23 cellular contexts compared by ENCODE assay signal in genomic region chr16:321532-321931, GRCh38. TPM values are rescaled to one million over a fixed set of nuclear protein-coding genes. Genes with fewer than 3 reads are reported as not detected.
DNase-seq lines count a peak whose midpoint lies in the region; ATAC-seq and TF ChIP-seq lines count a peak whose summit lies in the region.
"Had no signal": no experiment of that assay in that cellular context is flagged by ENCODE, and none has a peak within 500 bp of the region (broad histone marks: within the 10 kb centered on the region; RNA-seq: fewer than 3 reads in every experiment).

No MANE protein-coding gene starts in this region.

- H3K27ac ChIP-seq in cardiac muscle cell (peak overlapping the region; percentile 35), endodermal cell (ENCODE audit: low read depth, low read length) (no peak overlapping the region)
- H3K27ac ChIP-seq in CD8-positive, alpha-beta memory T cell (ENCODE audit: low read depth, low read length) = no peak overlapping the region
- H3K27ac ChIP-seq: GM23248 had no signal

- 86 to 90% methylated on average over 8 to 9 of the region's 9 CpGs for WGBS in endodermal cell (ENCODE audit: insufficient coverage in 1 of 2, insufficient read length in 1 of 2), 2 experiments

- DNase-seq in cardiac muscle cell (ENCODE audit: low read depth in 1 of 2, low spot score in 1 of 2) (no peak), cardiac septum (ENCODE audit: low spot score) (no peak), neural crest cell (ENCODE audit: low read depth, low spot score) (no peak), endodermal cell (no peak), sciatic nerve (ENCODE audit: low spot score) (no peak), NCI-H1105 (lab: John Stamatoyannopoulos, UW) (no peak)
- DNase-seq in CD8-positive, alpha-beta memory T cell = no peak
- no peak for DNase-seq in central memory CD8-positive, alpha-beta T cell (ENCODE audit: low spot score in 2 of 2)
- DNase-seq: COR-L47, DMS 273 treated with DMSO at 0.1 percent for 48 hours, DND-41, GDM1, GM23248, HCEC 1CT, NCI-H1417, NCI-H187, NCI-H2107, NCI-H510A, NCI-H748 treated with DMSO at 0.1 percent for 48 hours, OCI-M1, RPMI8226 had no signal

- peaks cover 59 to 80% (median 61%) of the 10 kb centered on the region in 3 donors for H3K4me1 Mint-ChIP-seq in CD8-positive, alpha-beta memory T cell
- H3K4me1 Mint-ChIP-seq in central memory CD8-positive, alpha-beta T cell = peaks cover 62% of the 10 kb centered on the region
- H3K4me1 Mint-ChIP-seq in neural crest cell = peaks cover 18% of the 10 kb centered on the region
- H3K4me1 Mint-ChIP-seq in endodermal cell = peaks cover 27% of the 10 kb centered on the region

- H3K4me1 ChIP-seq in cardiac muscle cell (ENCODE audit: low read depth) = peaks cover 2% of the 10 kb centered on the region
- H3K4me1 ChIP-seq in CD8-positive, alpha-beta memory T cell (ENCODE audit: insufficient read depth, low read length) = peaks cover 53% of the 10 kb centered on the region
- H3K4me1 ChIP-seq in endodermal cell (ENCODE audit: control insufficient read depth, insufficient read depth, low read length) = no peaks in the 10 kb centered on the region

- H3K36me3 ChIP-seq in cardiac muscle cell = no peaks in the 10 kb centered on the region
- H3K36me3 ChIP-seq in CD8-positive, alpha-beta memory T cell (ENCODE audit: insufficient read depth, low read length) = peaks cover 17% of the 10 kb centered on the region
- H3K36me3 ChIP-seq in endodermal cell (ENCODE audit: control insufficient read depth, insufficient read depth, low read length) = peaks cover 24% of the 10 kb centered on the region

- no peaks in the 10 kb centered on the region for H3K27me3 ChIP-seq in cardiac muscle cell
- no peaks in the 10 kb centered on the region for H3K27me3 ChIP-seq in CD8-positive, alpha-beta memory T cell (ENCODE audit: insufficient read depth, low read length, poor library complexity, severe bottlenecking)
- H3K27me3 ChIP-seq in endodermal cell (ENCODE audit: control insufficient read depth, insufficient read depth, low read length, poor library complexity, severe bottlenecking) = no peaks in the 10 kb centered on the region

- POLR2A ChIA-PET in CD8-positive, alpha-beta memory T cell (lab: Charles Lee) = interaction anchor here (1.2 kb wide), 1 partner anchor 31 kb away, joined by 3 read pairs; the partner anchor contains the start of gene AXIN1

- H3K4me3 ChIP-seq in cardiac muscle cell (no peak overlapping the region), endodermal cell (ENCODE audit: low read length) (no peak overlapping the region)
- no peak overlapping the region for H3K4me3 ChIP-seq in CD8-positive, alpha-beta memory T cell (ENCODE audit: low read length)
- H3K4me3 ChIP-seq: GM23248, K562 had no signal

- H3K4me3 Mint-ChIP-seq in CD8-positive, alpha-beta memory T cell = peak overlapping the region in 3 of 7 donors; percentile 35 to 60 (median 47)
- no peak overlapping the region for H3K4me3 Mint-ChIP-seq in central memory CD8-positive, alpha-beta T cell
- H3K4me3 Mint-ChIP-seq in neural crest cell = no peak overlapping the region
- H3K4me3 Mint-ChIP-seq in endodermal cell = no peak overlapping the region

- no peaks in the 10 kb centered on the region for H3K9me3 Mint-ChIP-seq in CD8-positive, alpha-beta memory T cell
- no peaks in the 10 kb centered on the region for H3K9me3 Mint-ChIP-seq in central memory CD8-positive, alpha-beta T cell
- H3K9me3 Mint-ChIP-seq in neural crest cell = no peaks in the 10 kb centered on the region
- H3K9me3 Mint-ChIP-seq in endodermal cell = no peaks in the 10 kb centered on the region

- CTCF ChIA-PET in CD8-positive, alpha-beta memory T cell (lab: Charles Lee) = interaction anchor here (1.0 to 1.2 kb wide), 2 partner anchors 15 to 41 kb away, joined by 3 read pairs; no protein-coding TSS in a partner anchor

- peak overlapping the region in 5 of 8 donors; percentile 79 to 94 (median 93) for H3K27ac Mint-ChIP-seq in CD8-positive, alpha-beta memory T cell
- H3K27ac Mint-ChIP-seq in central memory CD8-positive, alpha-beta T cell (ENCODE audit: low read depth) = peak overlapping the region; percentile 84
- H3K27ac Mint-ChIP-seq in neural crest cell (ENCODE audit: unreplicated experiment) (peak overlapping the region; percentile 75), endodermal cell (no peak overlapping the region)

- no peak for ATAC-seq in central memory CD8-positive, alpha-beta T cell (replicated peaks; ENCODE audit: extremely low read depth, poor library complexity, severe bottlenecking)
- no peak for ATAC-seq in sciatic nerve
- ATAC-seq: K562 had no signal

- peaks cover 0 to 10% of the 10 kb centered on the region in 2 donors for H3K27me3 Mint-ChIP-seq in CD8-positive, alpha-beta memory T cell
- H3K27me3 Mint-ChIP-seq in central memory CD8-positive, alpha-beta T cell = no peaks in the 10 kb centered on the region
- H3K27me3 Mint-ChIP-seq in neural crest cell (ENCODE audit: low read depth) (no peaks in the 10 kb centered on the region), endodermal cell (ENCODE audit: insufficient read depth) (no peaks in the 10 kb centered on the region)

- H3K9me3 ChIP-seq in cardiac muscle cell (ENCODE audit: low read depth) = no peaks in the 10 kb centered on the region
- H3K9me3 ChIP-seq in CD8-positive, alpha-beta memory T cell (ENCODE audit: low read length) = no peaks in the 10 kb centered on the region
- no peaks in the 10 kb centered on the region for H3K9me3 ChIP-seq in endodermal cell (ENCODE audit: control insufficient read depth, low read length)

- TF ChIP-seq CTCF in cardiac muscle cell (IDR thresholded peaks at IDR 0.05; ENCODE audit: low read depth, low read length) (no peak), neural crest cell (conservative IDR thresholded peaks at IDR 0.05) (no peak), endodermal cell (conservative IDR thresholded peaks at IDR 0.05) (no peak)

- H3K9ac ChIP-seq in endodermal cell (ENCODE audit: extremely low read depth, low read length, poor library complexity, severe bottlenecking) = no peak overlapping the region
- H3K9ac ChIP-seq: GM23248 had no signal

- intact Hi-C loops in cardiac septum (cut with DNase I) = no loop called here
- intact Hi-C loops in sciatic nerve (cut with DNase I) = no loop called here

- H3K36me3 Mint-ChIP-seq in CD8-positive, alpha-beta memory T cell = peaks cover 0 to 34% (median 2%) of the 10 kb centered on the region in 3 donors
- peaks cover 18% of the 10 kb centered on the region for H3K36me3 Mint-ChIP-seq in central memory CD8-positive, alpha-beta T cell (ENCODE audit: insufficient read depth)
- H3K36me3 Mint-ChIP-seq in neural crest cell (ENCODE audit: low read depth) (no peaks in the 10 kb centered on the region), endodermal cell (ENCODE audit: low read depth) (peaks cover 20% of the 10 kb centered on the region)

RNA-seq across cellular contexts. Expression of gene AXIN1, which starts 31.0 kb away (rescaled TPM):
- total RNA-seq in cardiac muscle cell (29.1 and 49.7 TPM in 2 replicates), cardiac septum (13.5 TPM), neural crest cell (36.4 and 38.2 TPM in 2 replicates), endodermal cell (10 to 100 TPM; 36.5 to 37.3 TPM), sciatic nerve (20.1 TPM)
- 16.5 and 25.4 TPM in 2 replicates for polyA plus RNA-seq in cardiac muscle cell
- 10 to 100 TPM; 24.7 to 26.3 TPM for total RNA-seq in CD8-positive, alpha-beta memory T cell
- polyA plus RNA-seq in CD8-positive, alpha-beta memory T cell = 6.9 TPM
- polyA plus RNA-seq in endodermal cell (2013, experiment 1 of 2) = 23.7 TPM
- polyA plus RNA-seq in endodermal cell (2013, experiment 2 of 2) = 22.3 TPM

RNA-seq across cellular contexts. Expression of gene PDIA2, which starts 38.6 kb away (rescaled TPM):
- total RNA-seq in cardiac muscle cell = 0.78 and 3.2 TPM in 2 replicates
- polyA plus RNA-seq in cardiac muscle cell = 1.7 and 4.6 TPM in 2 replicates
- 0.81 TPM for total RNA-seq in cardiac septum
- not detected for total RNA-seq in CD8-positive, alpha-beta memory T cell
- not detected for polyA plus RNA-seq in CD8-positive, alpha-beta memory T cell
- total RNA-seq in neural crest cell = 1.4 and 2.1 TPM in 2 replicates
- total RNA-seq in endodermal cell = 1 to 10 TPM; 2.9 to 9.9 TPM
- polyA plus RNA-seq in endodermal cell (2013, experiment 1 of 2) = 3.8 TPM
- polyA plus RNA-seq in endodermal cell (2013, experiment 2 of 2) = 2.4 TPM
- 0.85 TPM for total RNA-seq in sciatic nerve
- total RNA-seq: GM23248 had no signal
- polyA plus RNA-seq: BJ, GM23248 had no signal

RNA-seq across cellular contexts. Expression of gene ARHGDIG, which starts 41.1 kb away (rescaled TPM):
- 5.8 and 6.5 TPM in 2 replicates for total RNA-seq in cardiac muscle cell
- polyA plus RNA-seq in cardiac muscle cell = 3.1 and 9.6 TPM in 2 replicates
- 2.8 TPM for total RNA-seq in cardiac septum
- not detected for total RNA-seq in CD8-positive, alpha-beta memory T cell
- not detected for polyA plus RNA-seq in CD8-positive, alpha-beta memory T cell
- 2.0 and 3.0 TPM in 2 replicates for total RNA-seq in neural crest cell
- 10 to 100 TPM in 1 of 2 donors, 1 to 10 TPM in 1; 6.8 to 19.2 TPM for total RNA-seq in endodermal cell
- 4.6 TPM for polyA plus RNA-seq in endodermal cell (2013, experiment 1 of 2)
- polyA plus RNA-seq in endodermal cell (2013, experiment 2 of 2) = 3.8 TPM
- total RNA-seq in sciatic nerve = 0.94 TPM

RNA-seq across cellular contexts. Expression of gene RGS11, which starts 45.8 kb away (rescaled TPM):
- 6.6 and 14.8 TPM in 2 replicates for total RNA-seq in cardiac muscle cell
- polyA plus RNA-seq in cardiac muscle cell = 12.0 and 17.0 TPM in 2 replicates
- 31.4 TPM for total RNA-seq in cardiac septum
- under 1 TPM in 1 of 2 experiments, not detected in 1; 0.09 TPM for total RNA-seq in CD8-positive, alpha-beta memory T cell
- polyA plus RNA-seq in CD8-positive, alpha-beta memory T cell = not detected
- 1.9 and 2.8 TPM in 2 replicates for total RNA-seq in neural crest cell
- 1 to 10 TPM; 2.0 to 7.8 TPM for total RNA-seq in endodermal cell
- polyA plus RNA-seq in endodermal cell (2013, experiment 1 of 2) = 3.0 TPM
- polyA plus RNA-seq in endodermal cell (2013, experiment 2 of 2) = 1.5 TPM
- 48.9 TPM for total RNA-seq in sciatic nerve
- total RNA-seq: K562 had no signal
- polyA plus RNA-seq: K562 had no signal

RNA-seq across cellular contexts. Expression of gene MRPL28, which starts 48.8 kb away (rescaled TPM):
- total RNA-seq in cardiac muscle cell (242 and 350 TPM in 2 replicates), cardiac septum (60.1 TPM), neural crest cell (80.4 and 84.6 TPM in 2 replicates), endodermal cell (100 to 1,000 TPM; 137 to 138 TPM), sciatic nerve (32.5 TPM)
- 234 and 290 TPM in 2 replicates for polyA plus RNA-seq in cardiac muscle cell
- 10 to 100 TPM; 90.2 to 98.0 TPM for total RNA-seq in CD8-positive, alpha-beta memory T cell
- polyA plus RNA-seq in CD8-positive, alpha-beta memory T cell = 67.8 TPM
- 84.7 TPM for polyA plus RNA-seq in endodermal cell (2013, experiment 1 of 2)
- polyA plus RNA-seq in endodermal cell (2013, experiment 2 of 2) = 79.2 TPM
